ENCODE assay signal across 15 cellular contexts in the genomic region with DNA sequence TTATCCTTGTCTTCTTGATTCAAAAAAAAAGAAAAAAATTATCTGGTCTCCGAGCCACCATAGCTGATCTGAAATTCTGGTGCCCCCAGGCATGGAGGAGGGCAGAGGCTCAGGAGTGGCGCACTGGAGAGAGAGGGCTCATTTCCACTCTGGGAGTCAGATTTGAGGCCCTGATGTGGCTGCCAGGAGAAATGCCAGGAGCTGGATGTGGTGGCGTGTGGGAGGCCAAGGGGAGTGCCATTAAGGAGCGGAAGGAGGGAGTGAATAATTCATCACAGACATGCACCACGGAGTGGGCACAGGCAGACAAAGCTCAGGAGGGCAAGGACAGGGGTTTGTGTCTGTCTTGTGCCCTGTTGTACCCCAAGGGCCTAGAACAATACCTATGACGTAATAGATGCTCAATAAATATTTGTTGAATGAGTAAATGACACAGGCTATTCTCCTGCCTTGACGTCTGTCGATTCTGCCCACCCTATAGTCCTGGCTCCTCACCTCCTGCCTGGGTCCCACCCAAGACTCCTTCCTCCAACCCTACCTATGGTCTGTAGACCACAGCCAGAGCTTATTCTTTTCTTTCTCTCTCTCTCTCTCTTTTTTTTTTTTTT. TPM values are rescaled to one million over a fixed set of nuclear protein-coding genes. Genes with fewer than 3 reads are reported as not detected.
"Had no signal": no experiment of that assay in that cellular context is flagged by ENCODE, and none has a peak within 500 bp of the region (broad histone marks: within the 10 kb centered on the region; RNA-seq: fewer than 3 reads in every experiment).

No MANE protein-coding gene starts in this region.

- ATAC-seq: gastroesophageal sphincter; left lobe of liver; naive thymus-derived CD8-positive, alpha-beta T cell; T-cell had no signal

- H3K4me3 ChIP-seq: ascending aorta, colonic mucosa, gastroesophageal sphincter, thoracic aorta, upper lobe of left lung had no signal

- H3K4me1 ChIP-seq: ascending aorta, colonic mucosa had no signal

- H3K36me3 ChIP-seq: ascending aorta, colonic mucosa, gastroesophageal sphincter, thoracic aorta, upper lobe of left lung had no signal

- DNase-seq: activated CD4-positive, alpha-beta T cell treated with anti-CD3 and anti-CD28 coated beads for 1 hour; activated gamma-delta T cell treated with Interleukin-2 at 50 U/mL for 16 hours; activated T-cell treated with anti-CD3 and anti-CD28 coated beads, Interleukin-2, amount 50 U/mL, for 1 hour; colonic mucosa; islet precursor cell; mammary epithelial cell; stimulated activated CD4-positive, alpha-beta T cell treated with anti-CD3 and anti-CD28 coated beads, Interleukin-4, amount 100 ng/mL, for 24 hours; stimulated activated naive CD4-positive, alpha-beta T cell treated with Interleukin-2 at 50 U/mL for 16 hours; T-cell; upper lobe of left lung had no signal

- H3K27ac ChIP-seq: ascending aorta, colonic mucosa, gastroesophageal sphincter, thoracic aorta, upper lobe of left lung had no signal

- H3K27me3 ChIP-seq: ascending aorta, colonic mucosa, upper lobe of left lung had no signal

- H3K9me3 ChIP-seq: ascending aorta, colonic mucosa, gastroesophageal sphincter, thoracic aorta, upper lobe of left lung had no signal

RNA-seq across cellular contexts. Expression of a gene that starts 12.0 kb away (rescaled TPM):
- total RNA-seq: naive thymus-derived CD8-positive, alpha-beta T cell had no signal
- polyA plus RNA-seq: naive thymus-derived CD8-positive, alpha-beta T cell had no signal
